Comparison of ENCODE assay signal across 8 cellular contexts in genomic region chr6:11144393-11144829, GRCh38. TPM values are rescaled to one million over a fixed set of nuclear protein-coding genes. Genes with fewer than 3 reads are reported as not detected.
A peak's percentile ranks its signal among the peaks of the same experiment; 100 is the strongest.
DNase-seq lines count a peak whose midpoint lies in the region; ATAC-seq and TF ChIP-seq lines count a peak whose summit lies in the region.

No MANE protein-coding gene starts in this region.

- TF ChIP-seq POLR2A in body of pancreas (IDR thresholded peaks at IDR 0.05): no peak

- in situ Hi-C loops in HAP-1 (cut with MboI; ENCODE audit: low sequenced_read_pairs): loop anchor here (5.0 to 10.0 kb wide), 2 partner anchors 353 to 430 kb away; no protein-coding TSS in a partner anchor

- no peak overlapping the region for H3K4me3 ChIP-seq in HAP-1
- no peak overlapping the region for H3K4me3 ChIP-seq in body of pancreas

- peak; percentile 57 to 91 (median 84) for TF ChIP-seq CTCF in body of pancreas (IDR thresholded peaks at IDR 0.05)

- ATAC-seq in body of pancreas (peak; percentile 86), GM18873 (IDR thresholded peaks at IDR 0.05; ENCODE audit: low FRiP score, unreplicated experiment) (no peak)

- H3K27ac ChIP-seq in body of pancreas: no peak overlapping the region

- intact Hi-C loops in body of pancreas (cut with DNase I): no loop called here

- no peaks in the 10 kb centered on the region for H3K36me3 ChIP-seq in HAP-1 (replicated peaks)
- no peaks in the 10 kb centered on the region for H3K36me3 ChIP-seq in body of pancreas (replicated peaks in 1 of 2; ENCODE audit: insufficient read depth in 1 of 2, low read depth in 2 of 2)

- no peaks in the 10 kb centered on the region for H3K9me3 ChIP-seq in HAP-1
- no peaks in the 10 kb centered on the region for H3K9me3 ChIP-seq in body of pancreas

- 15% methylated on average over 6 of the region's 6 CpGs for WGBS in body of pancreas, 2 donors

- peaks cover 11% of the 10 kb centered on the region for H3K4me1 ChIP-seq in HAP-1
- no peaks in the 10 kb centered on the region for H3K4me1 ChIP-seq in body of pancreas

- peak; percentile 80 for DNase-seq in ELR (ENCODE audit: low read depth)
- DNase-seq in HAP-1 (ENCODE audit: low spot score in 2 of 2): peak; percentile 69 to 90
- peak; percentile 66 for DNase-seq in NCI-H1105 (lab: John Stamatoyannopoulos, UW)
- DNase-seq in UCSD-AML1 (lab: John Stamatoyannopoulos, UW; ENCODE audit: unreplicated experiment): peak; percentile 64
- peak; percentile 77 to 81 (median 78) for DNase-seq in body of pancreas
- DNase-seq in iPS-NIHi11 (ENCODE audit: low spot score): peak; percentile 82
- DNase-seq in stimulated activated CD4-positive, alpha-beta T cell treated with anti-CD3 and anti-CD28 coated beads, Interleukin-12 subunit alpha, Interleukin-12 subunit beta, amount 100 ng/mL, for 4 hours: peak; percentile 72

- H3K27me3 ChIP-seq in HAP-1 (ENCODE audit: low read depth): no peaks in the 10 kb centered on the region
- no peaks in the 10 kb centered on the region for H3K27me3 ChIP-seq in body of pancreas

RNA-seq across cellular contexts. Expression of gene ERVFRD-1, which starts 32.9 kb away (rescaled TPM):
- not detected for total RNA-seq in body of pancreas

RNA-seq across cellular contexts. Expression of gene SMIM13, which starts 50.8 kb away (rescaled TPM):
- 1 to 10 TPM; 4.4 to 5.6 TPM for total RNA-seq in body of pancreas
